ENCODE assay signal across 17 cellular contexts in genomic region chr5:88760512-88760911, GRCh38.
DNase-seq lines count a peak whose midpoint lies in the region; ATAC-seq and TF ChIP-seq lines count a peak whose summit lies in the region.
"Had no signal": no experiment of that assay in that cellular context is flagged by ENCODE, and none has a peak within 500 bp of the region (broad histone marks: within the 10 kb centered on the region; RNA-seq: fewer than 3 reads in every experiment).

No MANE protein-coding gene starts in this region.

- no peak for DNase-seq in GM23338 (ENCODE audit: low spot score)
- DNase-seq in NCI-H460 (ENCODE audit: extremely low read depth, low read depth) = peak; percentile 47
- no peak for DNase-seq in dorsolateral prefrontal cortex
- no peak for DNase-seq in NCI-H2196 treated with DMSO at 0.1 percent for 48 hours (lab: John Stamatoyannopoulos, UW; ENCODE audit: unreplicated experiment)
- DNase-seq in WERI-Rb-1 = no peak
- DNase-seq: BE2C; CD8-positive, alpha-beta memory T cell; DMS79 treated with DMSO at 0.1 percent for 48 hours; GOT3; NCI-H1417 treated with DMSO at 0.1 percent for 48 hours; NCI-H2029; NCI-H2171; NCI-H510A; RPMI8226; SIG-M5 had no signal

- no peaks in the 10 kb centered on the region for H3K9me3 Mint-ChIP-seq in GM23338
- H3K9me3 Mint-ChIP-seq in stimulated activated memory B cell treated with anti-CD40 and anti-IgM and Interleukin-4, amounts not matched to agents 10 μg/mL and 1 μg/mL and 100 μg/mL, for 72 hours = no peaks in the 10 kb centered on the region
- H3K9me3 Mint-ChIP-seq: CD8-positive, alpha-beta memory T cell had no signal

- H3K4me3 Mint-ChIP-seq in GM23338 = no peak overlapping the region
- no peak overlapping the region for H3K4me3 Mint-ChIP-seq in stimulated activated memory B cell treated with anti-CD40 and anti-IgM and Interleukin-4, amounts not matched to agents 10 μg/mL and 1 μg/mL and 100 μg/mL, for 72 hours
- H3K4me3 Mint-ChIP-seq: CD8-positive, alpha-beta memory T cell had no signal

- H3K9me2 ChIP-seq in GM23338 (ENCODE audit: insufficient read depth) = no peaks in the 10 kb centered on the region

- H3K4me3 ChIP-seq in GM23338 = no peak overlapping the region
- peak overlapping the region in 19 of 59 donors; percentile 5 to 38 (median 24) for H3K4me3 ChIP-seq in dorsolateral prefrontal cortex
- no peak overlapping the region for H3K4me3 ChIP-seq in WERI-Rb-1 (ENCODE audit: low read depth, low read length)

- intact Hi-C loops in dorsolateral prefrontal cortex (cut with DNase I) = no loop called here

- no peak overlapping the region for H3K27ac ChIP-seq in GM23338 (ENCODE audit: low read depth)
- peak overlapping the region in 46 of 59 donors; percentile 6 to 79 (median 62) for H3K27ac ChIP-seq in dorsolateral prefrontal cortex
- no peak overlapping the region for H3K27ac ChIP-seq in WERI-Rb-1

- ATAC-seq in GM23338 = no peak
- ATAC-seq in stimulated activated memory B cell treated with anti-CD40 and anti-IgM and Interleukin-4, amounts not matched to agents 10 μg/mL and 1 μg/mL and 100 μg/mL, for 72 hours = no peak
- ATAC-seq in HG02885 (IDR thresholded peaks at IDR 0.05; ENCODE audit: poor library complexity, unreplicated experiment) = no peak

- no peaks in the 10 kb centered on the region for H4K20me1 ChIP-seq in GM23338 (replicated peaks; ENCODE audit: insufficient read depth)

- H2AFZ ChIP-seq in GM23338 = peak overlapping the region; percentile 63; the same call in 1 of the 2 replicates

- no peaks in the 10 kb centered on the region for H3F3A ChIP-seq in GM23338 (replicated peaks; ENCODE audit: low read depth)

- TF ChIP-seq CTCF in GM23338 (conservative IDR thresholded peaks at IDR 0.05; ENCODE audit: low read depth in 2 of 2) (no peak), dorsolateral prefrontal cortex (IDR thresholded peaks at IDR 0.05 in 54 of 56, conservative IDR thresholded peaks at IDR 0.05 in 2 of 56; ENCODE audit: low read depth in 1 of 56, partially characterized antibody in 56 of 56) (no peak), WERI-Rb-1 (IDR thresholded peaks at IDR 0.05; ENCODE audit: low read depth, low read length) (no peak)

- H3K27me3 ChIP-seq in GM23338 (ENCODE audit: insufficient read depth) (no peaks in the 10 kb centered on the region), dorsolateral prefrontal cortex (no peaks in the 10 kb centered on the region), WERI-Rb-1 (ENCODE audit: insufficient read depth, low read depth, severe bottlenecking) (no peaks in the 10 kb centered on the region)

- no peaks in the 10 kb centered on the region for H3K27me3 Mint-ChIP-seq in GM23338 (ENCODE audit: insufficient read depth, low read depth, poor library complexity)
- H3K27me3 Mint-ChIP-seq in stimulated activated memory B cell treated with anti-CD40 and anti-IgM and Interleukin-4, amounts not matched to agents 10 μg/mL and 1 μg/mL and 100 μg/mL, for 72 hours = no peaks in the 10 kb centered on the region

- peaks cover 11% of the 10 kb centered on the region for H3K4me1 Mint-ChIP-seq in GM23338
- H3K4me1 Mint-ChIP-seq in stimulated activated memory B cell treated with anti-CD40 and anti-IgM and Interleukin-4, amounts not matched to agents 10 μg/mL and 1 μg/mL and 100 μg/mL, for 72 hours = peaks cover 37% of the 10 kb centered on the region
- H3K4me1 Mint-ChIP-seq: CD8-positive, alpha-beta memory T cell had no signal

- H3K27ac Mint-ChIP-seq in GM23338 = no peak overlapping the region
- H3K27ac Mint-ChIP-seq in stimulated activated memory B cell treated with anti-CD40 and anti-IgM and Interleukin-4, amounts not matched to agents 10 μg/mL and 1 μg/mL and 100 μg/mL, for 72 hours = peak overlapping the region; percentile 74
- H3K27ac Mint-ChIP-seq: CD8-positive, alpha-beta memory T cell had no signal

- no peaks in the 10 kb centered on the region for H3K36me3 ChIP-seq in GM23338 (ENCODE audit: insufficient read depth)
- no peaks in the 10 kb centered on the region for H3K36me3 ChIP-seq in WERI-Rb-1
- H3K36me3 ChIP-seq: BE2C had no signal

- H3K9me3 ChIP-seq in WERI-Rb-1 (ENCODE audit: severe bottlenecking) = no peaks in the 10 kb centered on the region
- H3K9me3 ChIP-seq: BE2C had no signal

- H3K79me2 ChIP-seq in GM23338 (replicated peaks; ENCODE audit: insufficient read depth) = no peaks in the 10 kb centered on the region

- H3K4me1 ChIP-seq in GM23338 (ENCODE audit: insufficient read depth) = peaks cover 6% of the 10 kb centered on the region; the same call in 1 of the 2 replicates
- H3K4me1 ChIP-seq: BE2C had no signal

- H3K36me3 Mint-ChIP-seq in GM23338 (ENCODE audit: low read depth) = no peaks in the 10 kb centered on the region
- H3K36me3 Mint-ChIP-seq in stimulated activated memory B cell treated with anti-CD40 and anti-IgM and Interleukin-4, amounts not matched to agents 10 μg/mL and 1 μg/mL and 100 μg/mL, for 72 hours = peaks cover 45% of the 10 kb centered on the region
- H3K36me3 Mint-ChIP-seq: CD8-positive, alpha-beta memory T cell had no signal

- no peak overlapping the region for H3K4me2 ChIP-seq in GM23338

TF ChIP-seq in GM23338, 12 proteins besides CTCF, POLR2A, EP300 and RAD21 (continues in another document):
- TF ChIP-seq ZNF114 (CRISPR knock-in tag; IDR thresholded peaks at IDR 0.05) (no peak), STAT1 (IDR thresholded peaks at IDR 0.05; ENCODE audit: unreplicated experiment) (no peak), POLR2AphosphoS5 (IDR thresholded peaks at IDR 0.05; ENCODE audit: low read depth) (no peak), CREB1 (CRISPR knock-in tag; IDR thresholded peaks at IDR 0.05; ENCODE audit: low read depth) (no peak), ZNF331 (CRISPR knock-in tag; IDR thresholded peaks at IDR 0.05; ENCODE audit: low read depth) (no peak), ZNF462 (CRISPR knock-in tag; IDR thresholded peaks at IDR 0.05) (no peak), JUNB (IDR thresholded peaks at IDR 0.05; ENCODE audit: unreplicated experiment) (no peak), EZH2phosphoT487 (IDR thresholded peaks at IDR 0.05; ENCODE audit: unreplicated experiment) (no peak)

Comparison
In these comparisons a context has a peak if more than half of its experiments do, and no peak if none do; other contexts are left out.
1. H3K27ac ChIP-seq: peak in dorsolateral prefrontal cortex (46 of 59); none in GM23338 (single experiment) and WERI-Rb-1 (single experiment).